ENCODE assay signal across 26 cellular contexts in genomic region chr15:70869346-70869745, GRCh38. TPM values are rescaled to one million over a fixed set of nuclear protein-coding genes. Genes with fewer than 3 reads are reported as not detected.
A peak's percentile ranks its signal among the peaks of the same experiment; 100 is the strongest.
DNase-seq lines count a peak whose midpoint lies in the region; ATAC-seq, FAIRE-seq and TF ChIP-seq lines count a peak whose summit lies in the region.
"Had no signal": no experiment of that assay in that cellular context is flagged by ENCODE, and none has a peak within 500 bp of the region (broad histone marks: within the 10 kb centered on the region; RNA-seq: fewer than 3 reads in every experiment).

No MANE protein-coding gene starts in this region.

- 0 out of 6 replicates have a peak overlapping the region, but pooled peaks of 1 of the 2 experiments have one; percentile 3 for H3K27ac ChIP-seq in A549
- peak overlapping the region; percentile 90 for H3K27ac ChIP-seq in caudate nucleus (ENCODE audit: low read depth, low read length)

- WGBS in A549 (ENCODE audit: missing lambda C conversion rate) = 85% methylated on average over 3 of the region's 3 CpGs

- peaks cover 5% of the 10 kb centered on the region for H3K36me3 Mint-ChIP-seq in nephron (ENCODE audit: low read depth)
- no peaks in the 10 kb centered on the region for H3K36me3 Mint-ChIP-seq in T-helper 2 cell treated with Interferon-gamma antibody and Interleukin-4, amounts not matched to agents 5 μg/mL and 100 μg/mL, for 36 hours (ENCODE audit: low read depth)

- H3K4me3 ChIP-seq in A549 = no peak overlapping the region
- H3K4me3 ChIP-seq in Loucy (ENCODE audit: low read length, poor library complexity, severe bottlenecking) = no peak overlapping the region

- H3K27me3 Mint-ChIP-seq in nephron (ENCODE audit: low read depth) = no peaks in the 10 kb centered on the region
- peaks cover 4% of the 10 kb centered on the region for H3K27me3 Mint-ChIP-seq in T-helper 2 cell treated with Interferon-gamma antibody and Interleukin-4, amounts not matched to agents 5 μg/mL and 100 μg/mL, for 36 hours (ENCODE audit: low read depth)

- peak overlapping the region in 1 of 3 experiments; percentile 22 for H3K4me3 Mint-ChIP-seq in nephron
- no peak overlapping the region for H3K4me3 Mint-ChIP-seq in T-helper 2 cell treated with Interferon-gamma antibody and Interleukin-4, amounts not matched to agents 5 μg/mL and 100 μg/mL, for 36 hours
- H3K4me3 Mint-ChIP-seq: activated CD8-positive, alpha-beta T cell treated with anti-CD3 and anti-CD28 coated beads for 36 hours had no signal

- POLR2A ChIA-PET in A549 (lab: Yijun Ruan, JAX) (interaction anchor here (1.1 kb wide), 1 partner anchor 12 kb away, joined by 3 read pairs; no protein-coding TSS in a partner anchor), GM10248 (lab: Yijun Ruan, JAX) (no interaction called here)

- peaks cover 3% of the 10 kb centered on the region for H3K9me3 Mint-ChIP-seq in nephron
- H3K9me3 Mint-ChIP-seq in T-helper 2 cell treated with Interferon-gamma antibody and Interleukin-4, amounts not matched to agents 5 μg/mL and 100 μg/mL, for 36 hours = no peaks in the 10 kb centered on the region
- H3K9me3 Mint-ChIP-seq: activated CD8-positive, alpha-beta T cell treated with anti-CD3 and anti-CD28 coated beads for 36 hours had no signal

- peak overlapping the region; percentile 61 to 88 (median 85) for H3K27ac Mint-ChIP-seq in nephron
- no peak overlapping the region for H3K27ac Mint-ChIP-seq in T-helper 2 cell treated with Interferon-gamma antibody and Interleukin-4, amounts not matched to agents 5 μg/mL and 100 μg/mL, for 36 hours
- H3K27ac Mint-ChIP-seq: activated CD8-positive, alpha-beta T cell treated with anti-CD3 and anti-CD28 coated beads for 36 hours had no signal

- no peaks in the 10 kb centered on the region for H3K27me3 ChIP-seq in Loucy (ENCODE audit: insufficient read depth, low read length, poor library complexity, severe bottlenecking)

- DNase-seq in A549 (ENCODE audit: low read depth in 1 of 2, low spot score in 1 of 2) (no peak), caudate nucleus (lab: John Stamatoyannopoulos, UW) (peak in 8 of 61 donors; percentile 25 to 45 (median 33)), GM10248 (ENCODE audit: extremely low spot score) (no peak), ureter (ENCODE audit: low spot score) (no peak)
- no peak for DNase-seq in T-helper 2 cell treated with Interferon-gamma antibody and Interleukin-4, amounts not matched to agents 5 μg/mL and 100 μg/mL, for 36 hours (ENCODE audit: low spot score)
- DNase-seq: activated CD4-positive, CD25-positive, alpha-beta regulatory T cell treated with anti-CD3 and anti-CD28 coated beads, Interleukin-2, amount 50 U/mL, for 72 hours; activated CD8-positive, alpha-beta T cell treated with anti-CD3 and anti-CD28 coated beads for 36 hours; activated effector memory CD4-positive, alpha-beta T cell treated with Interleukin-2 at 50 U/mL for 16 hours; activated T-cell treated with anti-CD3 and anti-CD28 coated beads for 4 hours; effector memory CD4-positive, alpha-beta T cell; erythroblast; foreskin melanocyte; NCI-H1092 treated with DMSO at 0.1 percent for 48 hours; NCI-H1930; NCI-H2227 treated with DMSO at 0.1 percent for 48 hours; NCI-H748 treated with DMSO at 0.1 percent for 48 hours; SHP77; T-helper 1 cell had no signal

- no peaks in the 10 kb centered on the region for H3F3A ChIP-seq in Loucy (ENCODE audit: low read depth)

- H3K9ac ChIP-seq in Loucy (ENCODE audit: low read depth, low read length, poor library complexity, severe bottlenecking) = no peak overlapping the region

- no peaks in the 10 kb centered on the region for H4K20me1 ChIP-seq in Loucy (ENCODE audit: insufficient read depth, low read length, poor library complexity, severe bottlenecking)

- H3K9me3 ChIP-seq in A549 = peaks cover 7% of the 10 kb centered on the region; the same call in 2 of the 3 replicates
- H3K9me3 ChIP-seq in Loucy (ENCODE audit: insufficient read depth, low read depth, low read length) = no peaks in the 10 kb centered on the region

- TF ChIP-seq POLR2A in A549 (IDR thresholded peaks at IDR 0.05; ENCODE audit: low read length) = no peak

- TF ChIP-seq EP300 in A549 (IDR thresholded peaks at IDR 0.05) = no peak

- FAIRE-seq in A549 (lab: Jason Lieb, UNC) = no peak
- FAIRE-seq: colon, HepG2, islet of Langerhans, TTC549 had no signal

- CTCF ChIA-PET in A549 (lab: Yijun Ruan, JAX) (interaction anchor here (1.2 to 9.1 kb wide), 5 partner anchors 10 to 42 kb away, joined by 3 to 331 read pairs (median 11); partner anchors contain the start of genes LARP6 and LRRC49), GM10248 (lab: Yijun Ruan, JAX) (interaction anchor here (1.2 to 2.4 kb wide), 3 partner anchors 10 to 44 kb away, joined by 4 to 7 read pairs (median 6); no protein-coding TSS in a partner anchor)

- H3K79me2 ChIP-seq in Loucy (ENCODE audit: insufficient read depth, low read length) = no peaks in the 10 kb centered on the region

- no peaks in the 10 kb centered on the region for H3K9me2 ChIP-seq in Loucy (replicated peaks; ENCODE audit: low read depth, low read length)

- H3K36me3 ChIP-seq in Loucy (ENCODE audit: insufficient read depth, low read length) = no peaks in the 10 kb centered on the region

- TF ChIP-seq CTCF in A549 (IDR thresholded peaks at IDR 0.05) (no peak), Loucy (conservative IDR thresholded peaks at IDR 0.05; ENCODE audit: low read length) (no peak), nephron (IDR thresholded peaks at IDR 0.05; ENCODE audit: unreplicated experiment in 3 of 3) (no peak), GM10248 (IDR thresholded peaks at IDR 0.05; ENCODE audit: control extremely low read depth, extremely low read depth, low read depth, missing control alignments) (no peak)

- ATAC-seq in A549 (peak; percentile 20 to 34; a peak in 2 of 6 replicates), GM21390 (IDR thresholded peaks at IDR 0.05; ENCODE audit: unreplicated experiment) (no peak)
- ATAC-seq: activated CD8-positive, alpha-beta T cell treated with anti-CD3 and anti-CD28 coated beads for 36 hours; HepG2 had no signal

- no peak overlapping the region for H3K4me2 ChIP-seq in A549
- no peak overlapping the region for H3K4me2 ChIP-seq in Loucy (ENCODE audit: low read depth, low read length, poor library complexity, severe bottlenecking)

- TF ChIP-seq RAD21 in A549 (conservative IDR thresholded peaks at IDR 0.05 in 1 of 2, IDR thresholded peaks at IDR 0.05 in 1 of 2) = no peak

- H3K4me1 ChIP-seq in A549 (peaks cover 11% of the 10 kb centered on the region; the same call in 2 of the 3 replicates), Loucy (ENCODE audit: insufficient read depth, low read length, poor library complexity, severe bottlenecking) (peaks cover 16% of the 10 kb centered on the region)

- peaks cover 34% of the 10 kb centered on the region for H3K4me1 Mint-ChIP-seq in nephron
- H3K4me1 Mint-ChIP-seq in T-helper 2 cell treated with Interferon-gamma antibody and Interleukin-4, amounts not matched to agents 5 μg/mL and 100 μg/mL, for 36 hours (ENCODE audit: low read depth) = no peaks in the 10 kb centered on the region

- peak overlapping the region; percentile 56; the same call in 1 of the 2 replicates for H2AFZ ChIP-seq in Loucy (ENCODE audit: low read length)

TF ChIP-seq in A549, 52 proteins besides CTCF, POLR2A, EP300 and RAD21:
- TF ChIP-seq NFE2L2 (conservative IDR thresholded peaks at IDR 0.05; ENCODE audit: low read length) (no peak), CHD4 (IDR thresholded peaks at IDR 0.05; ENCODE audit: borderline replicate concordance) (no peak), JUNB (IDR thresholded peaks at IDR 0.05) (no peak)

RNA-seq across cellular contexts. Expression of gene LARP6, which starts 15.4 kb away (rescaled TPM):
- 120 and 158 TPM in 2 replicates for polyA plus RNA-seq in A549 (2011; rRNA removed)
- polyA plus RNA-seq in A549 (2012; cell fraction: cytosol; rRNA removed) = 81.8 and 94.9 TPM in 2 replicates
- 31.4 and 55.5 TPM in 2 replicates for polyA plus RNA-seq in A549 (2012; cell fraction: nucleus; rRNA removed)
- 47.3 to 64.3 TPM (median 57.2 TPM) in 3 replicates for polyA plus RNA-seq in A549 (2017; fragmentation: RNase III; extraction: RNeasy Plus Mini Kit Qiagen cat#74134 plus additional on column Dnase treatment)
- 72.1 and 73.2 TPM in 2 replicates for polyA minus RNA-seq in A549 (2011; rRNA and poly(A)+ RNA removed)
- 19.1 TPM for total RNA-seq in ureter
- total RNA-seq: OCI-LY7 had no signal

RNA-seq across cellular contexts. Expression of gene THAP10, which starts 22.9 kb away (rescaled TPM):
- 7.7 and 9.4 TPM in 2 replicates for polyA plus RNA-seq in A549 (2011; rRNA removed)
- 3.3 and 4.5 TPM in 2 replicates for polyA plus RNA-seq in A549 (2012; cell fraction: cytosol; rRNA removed)
- polyA plus RNA-seq in A549 (2012; cell fraction: nucleus; rRNA removed) = 2.7 and 3.2 TPM in 2 replicates
- polyA plus RNA-seq in A549 (2017; fragmentation: RNase III; extraction: RNeasy Plus Mini Kit Qiagen cat#74134 plus additional on column Dnase treatment) = 5.4 to 6.8 TPM (median 6.1 TPM) in 3 replicates
- 1.4 and 1.6 TPM in 2 replicates for polyA minus RNA-seq in A549 (2011; rRNA and poly(A)+ RNA removed)
- 3.8 TPM for total RNA-seq in ureter
- total RNA-seq: activated CD8-positive, alpha-beta T cell treated with anti-CD3 and anti-CD28 coated beads for 36 hours; OCI-LY7 had no signal

RNA-seq across cellular contexts. Expression of gene LRRC49, which starts 23.3 kb away (rescaled TPM):
- polyA plus RNA-seq in A549 (2011; rRNA removed) (12.2 and 14.3 TPM in 2 replicates), A549 (2017; fragmentation: RNase III; extraction: RNeasy Plus Mini Kit Qiagen cat#74134 plus additional on column Dnase treatment) (10.0 to 11.4 TPM (median 11.1 TPM) in 3 replicates)
- polyA plus RNA-seq in A549 (2012; cell fraction: cytosol; rRNA removed) = 3.1 and 3.9 TPM in 2 replicates
- polyA plus RNA-seq in A549 (2012; cell fraction: nucleus; rRNA removed) = 1.8 and 2.9 TPM in 2 replicates
- polyA minus RNA-seq in A549 (2011; rRNA and poly(A)+ RNA removed) = 9.1 and 10.6 TPM in 2 replicates
- 28.1 TPM for total RNA-seq in ureter
- total RNA-seq: activated CD8-positive, alpha-beta T cell treated with anti-CD3 and anti-CD28 coated beads for 36 hours; OCI-LY7 had no signal
